1 cellular context compared by ENCODE assay signal in the genomic region with DNA sequence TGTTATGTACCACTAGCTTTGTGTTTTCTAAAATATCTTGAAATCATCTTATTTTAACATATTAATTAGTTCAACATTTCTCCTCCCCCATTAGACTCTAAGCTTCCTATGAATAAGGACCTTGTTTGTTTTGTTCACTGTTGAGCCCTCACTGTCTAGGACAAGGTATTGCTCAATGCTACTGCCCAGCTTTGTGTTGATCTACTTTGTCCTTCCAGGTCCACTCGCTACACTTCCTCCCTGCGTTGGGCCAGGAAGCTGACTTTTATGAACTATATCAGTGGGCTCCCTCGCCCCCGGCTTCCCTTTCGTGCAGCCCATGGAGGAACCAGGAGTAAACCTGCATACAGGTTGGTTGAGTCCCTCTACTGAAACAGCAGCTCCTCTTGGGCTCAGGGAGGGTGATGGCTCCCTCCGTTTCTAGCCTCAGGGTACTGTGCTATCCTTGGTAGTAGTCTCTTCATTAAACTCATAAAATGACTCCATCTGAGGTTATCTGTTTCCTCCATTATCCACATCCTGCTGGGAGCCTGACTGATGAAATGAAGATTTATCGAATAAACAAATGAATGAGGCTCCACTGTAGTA.
TF ChIP-seq lines count a peak whose summit lies in the region.

No MANE protein-coding gene starts in this region.

TF ChIP-seq in HepG2, 621 proteins besides CTCF, POLR2A, EP300 and RAD21 (continued from another document and continues in another):
- TF ChIP-seq, protein P1, sequence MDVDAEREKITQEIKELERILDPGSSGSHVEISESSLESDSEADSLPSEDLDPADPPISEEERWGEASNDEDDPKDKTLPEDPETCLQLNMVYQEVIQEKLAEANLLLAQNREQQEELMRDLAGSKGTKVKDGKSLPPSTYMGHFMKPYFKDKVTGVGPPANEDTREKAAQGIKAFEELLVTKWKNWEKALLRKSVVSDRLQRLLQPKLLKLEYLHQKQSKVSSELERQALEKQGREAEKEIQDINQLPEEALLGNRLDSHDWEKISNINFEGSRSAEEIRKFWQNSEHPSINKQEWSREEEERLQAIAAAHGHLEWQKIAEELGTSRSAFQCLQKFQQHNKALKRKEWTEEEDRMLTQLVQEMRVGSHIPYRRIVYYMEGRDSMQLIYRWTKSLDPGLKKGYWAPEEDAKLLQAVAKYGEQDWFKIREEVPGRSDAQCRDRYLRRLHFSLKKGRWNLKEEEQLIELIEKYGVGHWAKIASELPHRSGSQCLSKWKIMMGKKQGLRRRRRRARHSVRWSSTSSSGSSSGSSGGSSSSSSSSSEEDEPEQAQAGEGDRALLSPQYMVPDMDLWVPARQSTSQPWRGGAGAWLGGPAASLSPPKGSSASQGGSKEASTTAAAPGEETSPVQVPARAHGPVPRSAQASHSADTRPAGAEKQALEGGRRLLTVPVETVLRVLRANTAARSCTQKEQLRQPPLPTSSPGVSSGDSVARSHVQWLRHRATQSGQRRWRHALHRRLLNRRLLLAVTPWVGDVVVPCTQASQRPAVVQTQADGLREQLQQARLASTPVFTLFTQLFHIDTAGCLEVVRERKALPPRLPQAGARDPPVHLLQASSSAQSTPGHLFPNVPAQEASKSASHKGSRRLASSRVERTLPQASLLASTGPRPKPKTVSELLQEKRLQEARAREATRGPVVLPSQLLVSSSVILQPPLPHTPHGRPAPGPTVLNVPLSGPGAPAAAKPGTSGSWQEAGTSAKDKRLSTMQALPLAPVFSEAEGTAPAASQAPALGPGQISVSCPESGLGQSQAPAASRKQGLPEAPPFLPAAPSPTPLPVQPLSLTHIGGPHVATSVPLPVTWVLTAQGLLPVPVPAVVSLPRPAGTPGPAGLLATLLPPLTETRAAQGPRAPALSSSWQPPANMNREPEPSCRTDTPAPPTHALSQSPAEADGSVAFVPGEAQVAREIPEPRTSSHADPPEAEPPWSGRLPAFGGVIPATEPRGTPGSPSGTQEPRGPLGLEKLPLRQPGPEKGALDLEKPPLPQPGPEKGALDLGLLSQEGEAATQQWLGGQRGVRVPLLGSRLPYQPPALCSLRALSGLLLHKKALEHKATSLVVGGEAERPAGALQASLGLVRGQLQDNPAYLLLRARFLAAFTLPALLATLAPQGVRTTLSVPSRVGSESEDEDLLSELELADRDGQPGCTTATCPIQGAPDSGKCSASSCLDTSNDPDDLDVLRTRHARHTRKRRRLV (CRISPR knock-in tag; IDR thresholded peaks at IDR 0.05): no peak
- no peak for TF ChIP-seq ZNF878 (CRISPR knock-in tag; IDR thresholded peaks at IDR 0.05)
- TF ChIP-seq FOXP1 (IDR thresholded peaks at IDR 0.05): no peak
- no peak for TF ChIP-seq FOXP1 (CRISPR knock-in tag; IDR thresholded peaks at IDR 0.05)
- no peak for TF ChIP-seq ISX (CRISPR knock-in tag; conservative IDR thresholded peaks at IDR 0.05)
- TF ChIP-seq RBM39 (IDR thresholded peaks at IDR 0.05; ENCODE audit: low read depth, low read length, poor library complexity, severe bottlenecking): no peak
- TF ChIP-seq ZSCAN25 (CRISPR knock-in tag; IDR thresholded peaks at IDR 0.05): peak; percentile 84
- TF ChIP-seq ELF3 (CRISPR knock-in tag; IDR thresholded peaks at IDR 0.05): peak; percentile 78
- TF ChIP-seq ZNF160 (CRISPR knock-in tag; IDR thresholded peaks at IDR 0.05): no peak
- TF ChIP-seq, protein P2, sequence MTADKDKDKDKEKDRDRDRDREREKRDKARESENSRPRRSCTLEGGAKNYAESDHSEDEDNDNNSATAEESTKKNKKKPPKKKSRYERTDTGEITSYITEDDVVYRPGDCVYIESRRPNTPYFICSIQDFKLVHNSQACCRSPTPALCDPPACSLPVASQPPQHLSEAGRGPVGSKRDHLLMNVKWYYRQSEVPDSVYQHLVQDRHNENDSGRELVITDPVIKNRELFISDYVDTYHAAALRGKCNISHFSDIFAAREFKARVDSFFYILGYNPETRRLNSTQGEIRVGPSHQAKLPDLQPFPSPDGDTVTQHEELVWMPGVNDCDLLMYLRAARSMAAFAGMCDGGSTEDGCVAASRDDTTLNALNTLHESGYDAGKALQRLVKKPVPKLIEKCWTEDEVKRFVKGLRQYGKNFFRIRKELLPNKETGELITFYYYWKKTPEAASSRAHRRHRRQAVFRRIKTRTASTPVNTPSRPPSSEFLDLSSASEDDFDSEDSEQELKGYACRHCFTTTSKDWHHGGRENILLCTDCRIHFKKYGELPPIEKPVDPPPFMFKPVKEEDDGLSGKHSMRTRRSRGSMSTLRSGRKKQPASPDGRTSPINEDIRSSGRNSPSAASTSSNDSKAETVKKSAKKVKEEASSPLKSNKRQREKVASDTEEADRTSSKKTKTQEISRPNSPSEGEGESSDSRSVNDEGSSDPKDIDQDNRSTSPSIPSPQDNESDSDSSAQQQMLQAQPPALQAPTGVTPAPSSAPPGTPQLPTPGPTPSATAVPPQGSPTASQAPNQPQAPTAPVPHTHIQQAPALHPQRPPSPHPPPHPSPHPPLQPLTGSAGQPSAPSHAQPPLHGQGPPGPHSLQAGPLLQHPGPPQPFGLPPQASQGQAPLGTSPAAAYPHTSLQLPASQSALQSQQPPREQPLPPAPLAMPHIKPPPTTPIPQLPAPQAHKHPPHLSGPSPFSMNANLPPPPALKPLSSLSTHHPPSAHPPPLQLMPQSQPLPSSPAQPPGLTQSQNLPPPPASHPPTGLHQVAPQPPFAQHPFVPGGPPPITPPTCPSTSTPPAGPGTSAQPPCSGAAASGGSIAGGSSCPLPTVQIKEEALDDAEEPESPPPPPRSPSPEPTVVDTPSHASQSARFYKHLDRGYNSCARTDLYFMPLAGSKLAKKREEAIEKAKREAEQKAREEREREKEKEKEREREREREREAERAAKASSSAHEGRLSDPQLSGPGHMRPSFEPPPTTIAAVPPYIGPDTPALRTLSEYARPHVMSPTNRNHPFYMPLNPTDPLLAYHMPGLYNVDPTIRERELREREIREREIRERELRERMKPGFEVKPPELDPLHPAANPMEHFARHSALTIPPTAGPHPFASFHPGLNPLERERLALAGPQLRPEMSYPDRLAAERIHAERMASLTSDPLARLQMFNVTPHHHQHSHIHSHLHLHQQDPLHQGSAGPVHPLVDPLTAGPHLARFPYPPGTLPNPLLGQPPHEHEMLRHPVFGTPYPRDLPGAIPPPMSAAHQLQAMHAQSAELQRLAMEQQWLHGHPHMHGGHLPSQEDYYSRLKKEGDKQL (CRISPR knock-in tag; IDR thresholded peaks at IDR 0.05; ENCODE audit: low read depth): no peak
- TF ChIP-seq CBX1 (IDR thresholded peaks at IDR 0.05; ENCODE audit: low read depth): no peak
- TF ChIP-seq ZBTB3 (CRISPR knock-in tag; IDR thresholded peaks at IDR 0.05; ENCODE audit: borderline replicate concordance, low read depth): no peak
- TF ChIP-seq ZFYVE20 (CRISPR knock-in tag; IDR thresholded peaks at IDR 0.05; ENCODE audit: borderline replicate concordance, low read depth): no peak
- no peak for TF ChIP-seq PHF5A (CRISPR knock-in tag; IDR thresholded peaks at IDR 0.05; ENCODE audit: low read depth, unreplicated experiment)
- TF ChIP-seq, protein P3, sequence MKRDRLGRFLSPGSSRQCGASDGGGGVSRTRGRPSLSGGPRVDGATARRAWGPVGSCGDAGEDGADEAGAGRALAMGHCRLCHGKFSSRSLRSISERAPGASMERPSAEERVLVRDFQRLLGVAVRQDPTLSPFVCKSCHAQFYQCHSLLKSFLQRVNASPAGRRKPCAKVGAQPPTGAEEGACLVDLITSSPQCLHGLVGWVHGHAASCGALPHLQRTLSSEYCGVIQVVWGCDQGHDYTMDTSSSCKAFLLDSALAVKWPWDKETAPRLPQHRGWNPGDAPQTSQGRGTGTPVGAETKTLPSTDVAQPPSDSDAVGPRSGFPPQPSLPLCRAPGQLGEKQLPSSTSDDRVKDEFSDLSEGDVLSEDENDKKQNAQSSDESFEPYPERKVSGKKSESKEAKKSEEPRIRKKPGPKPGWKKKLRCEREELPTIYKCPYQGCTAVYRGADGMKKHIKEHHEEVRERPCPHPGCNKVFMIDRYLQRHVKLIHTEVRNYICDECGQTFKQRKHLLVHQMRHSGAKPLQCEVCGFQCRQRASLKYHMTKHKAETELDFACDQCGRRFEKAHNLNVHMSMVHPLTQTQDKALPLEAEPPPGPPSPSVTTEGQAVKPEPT (CRISPR knock-in tag; IDR thresholded peaks at IDR 0.05; ENCODE audit: low read depth): no peak
- no peak for TF ChIP-seq ZNF788 (CRISPR knock-in tag; IDR thresholded peaks at IDR 0.05; ENCODE audit: borderline replicate concordance)
- TF ChIP-seq CHD2 (IDR thresholded peaks at IDR 0.05; ENCODE audit: low read depth, low read length): no peak
- no peak for TF ChIP-seq ZNF775 (CRISPR knock-in tag; IDR thresholded peaks at IDR 0.05; ENCODE audit: borderline replicate concordance)
- no peak for TF ChIP-seq ZNF205 (CRISPR knock-in tag; IDR thresholded peaks at IDR 0.05)
- TF ChIP-seq, protein P4, sequence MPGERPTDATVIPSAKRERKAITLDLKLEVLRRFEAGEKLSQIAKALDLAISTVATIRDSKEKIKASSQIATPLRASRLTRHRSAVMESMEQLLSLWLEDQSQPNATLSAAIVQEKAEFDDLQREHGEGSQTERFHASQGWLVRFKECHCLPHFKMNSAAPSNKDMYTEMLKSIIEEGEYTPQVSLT (CRISPR knock-in tag; IDR thresholded peaks at IDR 0.05; ENCODE audit: borderline replicate concordance, low read depth): no peak
- no peak for TF ChIP-seq RORA (CRISPR knock-in tag; IDR thresholded peaks at IDR 0.05)
- no peak for TF ChIP-seq HES4 (CRISPR knock-in tag; IDR thresholded peaks at IDR 0.05; ENCODE audit: borderline replicate concordance)
- TF ChIP-seq DR1 (CRISPR knock-in tag; IDR thresholded peaks at IDR 0.05): no peak
- no peak for TF ChIP-seq BRD4 (CRISPR knock-in tag; IDR thresholded peaks at IDR 0.05)
- no peak for TF ChIP-seq ZNF501 (CRISPR knock-in tag; IDR thresholded peaks at IDR 0.05)
- TF ChIP-seq NFE2L1 (CRISPR knock-in tag; IDR thresholded peaks at IDR 0.05; ENCODE audit: borderline replicate concordance): no peak
- no peak for TF ChIP-seq BRCA1 (CRISPR knock-in tag; IDR thresholded peaks at IDR 0.05)
- no peak for TF ChIP-seq ZBTB8A (CRISPR knock-in tag; IDR thresholded peaks at IDR 0.05; ENCODE audit: borderline replicate concordance, low read depth)
- no peak for TF ChIP-seq ZNF143 (CRISPR knock-in tag; IDR thresholded peaks at IDR 0.05)
- no peak for TF ChIP-seq ZNF382 (CRISPR knock-in tag; IDR thresholded peaks at IDR 0.05; ENCODE audit: borderline replicate concordance)
- peak; percentile 65; the same call in 1 of the 2 replicates for TF ChIP-seq GATAD2A (CRISPR knock-in tag; IDR thresholded peaks at IDR 0.05)
- no peak for TF ChIP-seq POLR2G (IDR thresholded peaks at IDR 0.05; ENCODE audit: low read depth, low read length)
- TF ChIP-seq NFYB (CRISPR knock-in tag; IDR thresholded peaks at IDR 0.05): no peak
- TF ChIP-seq ZNF572 (CRISPR knock-in tag; IDR thresholded peaks at IDR 0.05): no peak
- TF ChIP-seq SUZ12 (IDR thresholded peaks at IDR 0.05; ENCODE audit: low read depth, low read length): no peak
- TF ChIP-seq, protein P5, sequence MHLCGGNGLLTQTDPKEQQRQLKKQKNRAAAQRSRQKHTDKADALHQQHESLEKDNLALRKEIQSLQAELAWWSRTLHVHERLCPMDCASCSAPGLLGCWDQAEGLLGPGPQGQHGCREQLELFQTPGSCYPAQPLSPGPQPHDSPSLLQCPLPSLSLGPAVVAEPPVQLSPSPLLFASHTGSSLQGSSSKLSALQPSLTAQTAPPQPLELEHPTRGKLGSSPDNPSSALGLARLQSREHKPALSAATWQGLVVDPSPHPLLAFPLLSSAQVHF (CRISPR knock-in tag; IDR thresholded peaks at IDR 0.05): no peak
- no peak for TF ChIP-seq ZNF781 (CRISPR knock-in tag; IDR thresholded peaks at IDR 0.05; ENCODE audit: borderline replicate concordance, not compliant biosample characterization)
- no peak for TF ChIP-seq STAG1 (CRISPR knock-in tag; IDR thresholded peaks at IDR 0.05)
- no peak for TF ChIP-seq ZNF761 (CRISPR knock-in tag; conservative IDR thresholded peaks at IDR 0.05)
- TF ChIP-seq SYNCRIP (IDR thresholded peaks at IDR 0.05; ENCODE audit: insufficient read depth, low read depth, low read length): no peak
- no peak for TF ChIP-seq NCOA1 (CRISPR knock-in tag; IDR thresholded peaks at IDR 0.05)
- TF ChIP-seq KLF9 (CRISPR knock-in tag; IDR thresholded peaks at IDR 0.05; ENCODE audit: low read depth): no peak
- TF ChIP-seq PPARG (CRISPR knock-in tag; conservative IDR thresholded peaks at IDR 0.05): no peak
- TF ChIP-seq, protein P6, sequence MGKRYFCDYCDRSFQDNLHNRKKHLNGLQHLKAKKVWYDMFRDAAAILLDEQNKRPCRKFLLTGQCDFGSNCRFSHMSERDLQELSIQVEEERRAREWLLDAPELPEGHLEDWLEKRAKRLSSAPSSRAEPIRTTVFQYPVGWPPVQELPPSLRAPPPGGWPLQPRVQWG (CRISPR knock-in tag; IDR thresholded peaks at IDR 0.05; ENCODE audit: borderline replicate concordance, low read depth): no peak
- no peak for TF ChIP-seq SIN3B (IDR thresholded peaks at IDR 0.05; ENCODE audit: low read length)
- TF ChIP-seq SP1 (IDR thresholded peaks at IDR 0.05): no peak
- TF ChIP-seq SP1 (CRISPR knock-in tag; IDR thresholded peaks at IDR 0.05): no peak
- TF ChIP-seq ZNF367 (CRISPR knock-in tag; IDR thresholded peaks at IDR 0.05; ENCODE audit: borderline replicate concordance): no peak
- TF ChIP-seq PHF20 (CRISPR knock-in tag; IDR thresholded peaks at IDR 0.05): no peak
- TF ChIP-seq REPIN1 (CRISPR knock-in tag; IDR thresholded peaks at IDR 0.05; ENCODE audit: borderline replicate concordance, low read depth): no peak
- TF ChIP-seq SPEN (CRISPR knock-in tag; IDR thresholded peaks at IDR 0.05; ENCODE audit: low read depth): no peak
- TF ChIP-seq ZFP36 (IDR thresholded peaks at IDR 0.05; ENCODE audit: borderline replicate concordance, low read depth, low read length, partially characterized antibody): no peak
- TF ChIP-seq ZNF850 (CRISPR knock-in tag; conservative IDR thresholded peaks at IDR 0.05): no peak
